8 cellular contexts compared by ENCODE assay signal in genomic region chr12:125185740-125186470, GRCh38. TPM values are rescaled to one million over a fixed set of nuclear protein-coding genes. Genes with fewer than 3 reads are reported as not detected.
A peak's percentile ranks its signal among the peaks of the same experiment; 100 is the strongest.
DNase-seq lines count a peak whose midpoint lies in the region; ATAC-seq and TF ChIP-seq lines count a peak whose summit lies in the region.

TMEM132B (plus strand) TSS chr12:125186386.

- H3K4me3 ChIP-seq in adrenal gland (peak within 1 kb of the TSS in 1 of 4 donors; percentile 34), psoas muscle (peak within 1 kb of the TSS; percentile 52)

- intact Hi-C loops in adrenal gland (cut with DNase I) (loop anchor here in 1 of 2 donors (10.0 kb wide), 1 partner anchor 1559 kb away; no protein-coding TSS in a partner anchor), left cardiac atrium (cut with DNase I) (loop anchor here in 1 of 2 donors (10.0 kb wide), 1 partner anchor 219 kb away; no protein-coding TSS in a partner anchor), psoas muscle (cut with DNase I) (no loop called here)

- 0 to 3% (median 2%) methylated on average over 10 to 65 of the region's 71 CpGs for WGBS in adrenal gland, 4 donors
- 2 to 4% (median 2%) methylated on average over 36 to 65 of the region's 71 CpGs for WGBS in psoas muscle, 3 donors

- H3K36me3 ChIP-seq in adrenal gland (replicated peaks in 1 of 2) (no peaks in the 10 kb centered on the region), psoas muscle (ENCODE audit: insufficient read depth in 1 of 2, low read depth in 1 of 2) (no peaks in the 10 kb centered on the region)

- peak; percentile 40 for DNase-seq in stimulated activated CD4-positive, alpha-beta T cell treated with anti-CD3 and anti-CD28 coated beads, Interleukin-12 subunit alpha, Interleukin-12 subunit beta, amount 100 ng/mL, for 4 hours
- no peak for DNase-seq in stimulated activated CD4-positive, alpha-beta T cell treated with anti-CD3 and anti-CD28 coated beads, Interleukin-4, amount 100 ng/mL, for 24 hours
- peak; percentile 80 for DNase-seq in NOMO-1 treated with dmso at 0.1 percent for 144 hours (lab: John Stamatoyannopoulos, UW; ENCODE audit: unreplicated experiment)
- peak; percentile 59 to 85 (median 75) for DNase-seq in adrenal gland
- DNase-seq in left cardiac atrium, result peak; percentile 79
- peak; percentile 65 to 82 for DNase-seq in psoas muscle

- no peaks in the 10 kb centered on the region for H3K9me3 ChIP-seq in adrenal gland (replicated peaks in 1 of 3)
- H3K9me3 ChIP-seq in psoas muscle, result no peaks in the 10 kb centered on the region

- H3K27me3 ChIP-seq in adrenal gland (peaks cover 40% of the 10 kb centered on the region), psoas muscle (ENCODE audit: insufficient read depth in 3 of 3, low read length in 2 of 3) (peaks cover 0 to 52% (median 8%) of the 10 kb centered on the region in 3 donors)

- H3K4me1 ChIP-seq in adrenal gland (replicated peaks in 1 of 2) (peaks cover 0 to 8% of the 10 kb centered on the region in 2 donors), psoas muscle (peaks cover 14% of the 10 kb centered on the region)

- ATAC-seq in HG03432 (IDR thresholded peaks at IDR 0.05; ENCODE audit: unreplicated experiment) (peak; percentile 68), left cardiac atrium (peak; percentile 87 to 91), psoas muscle (peak; percentile 80 to 92 (median 86)), GM18517 (IDR thresholded peaks at IDR 0.05; ENCODE audit: unreplicated experiment) (no peak)

- TF ChIP-seq POLR2A in adrenal gland (IDR thresholded peaks at IDR 0.05), result no peak

- TF ChIP-seq CTCF in adrenal gland (IDR thresholded peaks at IDR 0.05) (peak in 3 of 6 experiments; percentile 29 to 41 (median 36)), psoas muscle (IDR thresholded peaks at IDR 0.05) (peak; percentile 24)

- no peak within 1 kb of the TSS for H3K27ac ChIP-seq in adrenal gland
- H3K27ac ChIP-seq in psoas muscle, result no peak within 1 kb of the TSS

RNA-seq across cellular contexts. Expression of gene TMEM132B, which starts in this region (rescaled TPM):
- total RNA-seq in adrenal gland (under 1 TPM in 5 of 8 donors, not detected in 3; 0.14 to 0.84 (median 0.25) TPM), left cardiac atrium (1 to 10 TPM; 2.4 to 2.8 TPM), psoas muscle (1 to 10 TPM in 2 of 4 donors, under 1 TPM in 2; 0.41 to 4.1 (median 1.1) TPM)
- polyA plus RNA-seq in adrenal gland (under 1 TPM; 0.08 to 0.20 (median 0.09) TPM), psoas muscle (under 1 TPM; 0.13 to 0.25 (median 0.23) TPM)

Comparison
In these comparisons a context has a peak if more than half of its experiments do, and no peak if none do; other contexts are left out.
1. Peak in DNase-seq in adrenal gland; RNA of the gene not detected or under 1 TPM.